ENCODE assay signal across 1 cellular context in the genomic region with DNA sequence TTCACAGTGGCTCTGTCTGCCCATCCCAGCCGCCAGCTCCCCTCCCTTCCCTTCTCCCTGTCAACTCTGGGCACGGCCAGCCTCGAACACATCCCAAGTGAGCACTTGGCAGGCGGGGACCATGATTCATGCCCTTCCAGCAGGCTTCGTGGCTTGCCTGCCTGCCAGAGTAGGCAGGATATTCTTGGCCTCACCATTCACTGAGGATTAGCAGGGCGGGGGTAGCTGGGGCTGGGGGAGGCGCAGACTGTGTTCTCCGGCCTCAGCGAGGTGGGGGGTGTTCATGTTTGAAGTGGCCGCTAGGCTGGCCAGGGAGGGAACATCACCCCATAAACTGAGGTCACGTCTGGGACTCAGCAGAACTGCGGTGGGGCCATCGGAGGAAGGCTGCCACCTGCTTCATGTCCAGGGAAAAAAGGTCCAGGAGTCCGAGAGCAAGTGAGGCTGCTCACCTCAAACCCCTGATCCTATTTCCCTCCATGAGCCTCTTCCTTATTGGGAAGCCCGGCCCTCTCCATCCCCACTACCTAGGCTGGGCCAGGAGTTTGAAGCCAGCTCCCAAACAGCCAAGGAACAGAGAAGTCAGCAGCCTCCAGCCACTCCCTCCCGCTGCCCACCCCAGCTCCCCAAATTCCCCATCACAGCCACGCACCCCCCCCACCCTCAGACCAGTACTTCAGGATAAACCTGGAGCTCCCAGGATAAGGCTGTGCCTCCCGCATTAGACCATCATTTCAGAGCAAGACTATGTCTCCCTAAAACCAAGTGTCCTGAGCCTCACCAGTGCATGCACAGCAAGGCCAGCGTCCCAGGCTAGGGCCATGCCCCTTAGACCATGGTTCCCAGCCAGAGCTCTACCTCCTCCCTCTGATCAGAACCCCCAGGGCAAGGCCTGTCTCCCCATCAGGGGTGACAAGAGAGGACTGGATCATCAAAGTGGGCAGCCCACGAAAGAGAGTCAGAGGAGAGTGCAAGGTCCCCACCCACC.
TF ChIP-seq lines count a peak whose summit lies in the region.

No MANE protein-coding gene starts in this region.

TF ChIP-seq in GM23338, 12 proteins besides CTCF, POLR2A, EP300 and RAD21 (continued from another document):
- TF ChIP-seq ZNF462 (CRISPR knock-in tag; IDR thresholded peaks at IDR 0.05) (no peak), NANOG (IDR thresholded peaks at IDR 0.05; ENCODE audit: borderline replicate concordance) (no peak), POLR2AphosphoS5 (IDR thresholded peaks at IDR 0.05; ENCODE audit: low read depth) (no peak), EZH2 (IDR thresholded peaks at IDR 0.05; ENCODE audit: low read depth, unreplicated experiment) (no peak), ZNF331 (CRISPR knock-in tag; IDR thresholded peaks at IDR 0.05; ENCODE audit: low read depth) (no peak), ZNF114 (CRISPR knock-in tag; IDR thresholded peaks at IDR 0.05) (no peak), JUNB (IDR thresholded peaks at IDR 0.05; ENCODE audit: unreplicated experiment) (no peak)
- TF ChIP-seq, protein P1, sequence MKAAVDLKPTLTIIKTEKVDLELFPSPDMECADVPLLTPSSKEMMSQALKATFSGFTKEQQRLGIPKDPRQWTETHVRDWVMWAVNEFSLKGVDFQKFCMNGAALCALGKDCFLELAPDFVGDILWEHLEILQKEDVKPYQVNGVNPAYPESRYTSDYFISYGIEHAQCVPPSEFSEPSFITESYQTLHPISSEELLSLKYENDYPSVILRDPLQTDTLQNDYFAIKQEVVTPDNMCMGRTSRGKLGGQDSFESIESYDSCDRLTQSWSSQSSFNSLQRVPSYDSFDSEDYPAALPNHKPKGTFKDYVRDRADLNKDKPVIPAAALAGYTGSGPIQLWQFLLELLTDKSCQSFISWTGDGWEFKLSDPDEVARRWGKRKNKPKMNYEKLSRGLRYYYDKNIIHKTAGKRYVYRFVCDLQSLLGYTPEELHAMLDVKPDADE (IDR thresholded peaks at IDR 0.05) = no peak
- TF ChIP-seq, protein P2, sequence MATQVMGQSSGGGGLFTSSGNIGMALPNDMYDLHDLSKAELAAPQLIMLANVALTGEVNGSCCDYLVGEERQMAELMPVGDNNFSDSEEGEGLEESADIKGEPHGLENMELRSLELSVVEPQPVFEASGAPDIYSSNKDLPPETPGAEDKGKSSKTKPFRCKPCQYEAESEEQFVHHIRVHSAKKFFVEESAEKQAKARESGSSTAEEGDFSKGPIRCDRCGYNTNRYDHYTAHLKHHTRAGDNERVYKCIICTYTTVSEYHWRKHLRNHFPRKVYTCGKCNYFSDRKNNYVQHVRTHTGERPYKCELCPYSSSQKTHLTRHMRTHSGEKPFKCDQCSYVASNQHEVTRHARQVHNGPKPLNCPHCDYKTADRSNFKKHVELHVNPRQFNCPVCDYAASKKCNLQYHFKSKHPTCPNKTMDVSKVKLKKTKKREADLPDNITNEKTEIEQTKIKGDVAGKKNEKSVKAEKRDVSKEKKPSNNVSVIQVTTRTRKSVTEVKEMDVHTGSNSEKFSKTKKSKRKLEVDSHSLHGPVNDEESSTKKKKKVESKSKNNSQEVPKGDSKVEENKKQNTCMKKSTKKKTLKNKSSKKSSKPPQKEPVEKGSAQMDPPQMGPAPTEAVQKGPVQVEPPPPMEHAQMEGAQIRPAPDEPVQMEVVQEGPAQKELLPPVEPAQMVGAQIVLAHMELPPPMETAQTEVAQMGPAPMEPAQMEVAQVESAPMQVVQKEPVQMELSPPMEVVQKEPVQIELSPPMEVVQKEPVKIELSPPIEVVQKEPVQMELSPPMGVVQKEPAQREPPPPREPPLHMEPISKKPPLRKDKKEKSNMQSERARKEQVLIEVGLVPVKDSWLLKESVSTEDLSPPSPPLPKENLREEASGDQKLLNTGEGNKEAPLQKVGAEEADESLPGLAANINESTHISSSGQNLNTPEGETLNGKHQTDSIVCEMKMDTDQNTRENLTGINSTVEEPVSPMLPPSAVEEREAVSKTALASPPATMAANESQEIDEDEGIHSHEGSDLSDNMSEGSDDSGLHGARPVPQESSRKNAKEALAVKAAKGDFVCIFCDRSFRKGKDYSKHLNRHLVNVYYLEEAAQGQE (IDR thresholded peaks at IDR 0.05; ENCODE audit: unreplicated experiment) = no peak
TF ChIP-seq in GM23338: peak in this region for 0.
